ENCODE assay signal across 9 cellular contexts in genomic region chr2:160224060-160224459, GRCh38. TPM values are rescaled to one million over a fixed set of nuclear protein-coding genes. Genes with fewer than 3 reads are reported as not detected.
A peak's percentile ranks its signal among the peaks of the same experiment; 100 is the strongest.
DNase-seq lines count a peak whose midpoint lies in the region; ATAC-seq, FAIRE-seq and TF ChIP-seq lines count a peak whose summit lies in the region.
"Had no signal": no experiment of that assay in that cellular context is flagged by ENCODE, and none has a peak within 500 bp of the region (broad histone marks: within the 10 kb centered on the region; RNA-seq: fewer than 3 reads in every experiment).

No MANE protein-coding gene starts in this region.

- peaks cover 16% of the 10 kb centered on the region for H3K27me3 Mint-ChIP-seq in activated CD4-positive, alpha-beta memory T cell treated with anti-CD3 and anti-CD28 coated beads for 36 hours
- H3K27me3 Mint-ChIP-seq: naive thymus-derived CD4-positive, alpha-beta T cell had no signal

- no peaks in the 10 kb centered on the region for H4K20me1 ChIP-seq in keratinocyte (ENCODE audit: control insufficient read depth, extremely low read depth, insufficient read depth, low read length)

- peak overlapping the region; percentile 77 for H3K4me2 ChIP-seq in keratinocyte (ENCODE audit: control insufficient read depth, extremely low read depth, insufficient read depth, low read depth, low read length)

- H3K4me3 ChIP-seq in keratinocyte (ENCODE audit: control insufficient read depth in 2 of 3, extremely low read depth in 1 of 3, insufficient read depth in 2 of 3, low read depth in 1 of 3, low read length in 3 of 3) (peak overlapping the region in 1 of 3 experiments; percentile 29), sigmoid colon (no peak overlapping the region), aorta (ENCODE audit: low read length in 2 of 2) (no peak overlapping the region)

- H3K9ac ChIP-seq in keratinocyte (ENCODE audit: control insufficient read depth, extremely low read depth, insufficient read depth, low read length), result peak overlapping the region; percentile 74

- 46 to 52% methylated on average over 3 of the region's 3 CpGs for WGBS in sigmoid colon, 2 donors
- 57 to 58% methylated on average over 3 of the region's 3 CpGs for WGBS in aorta, 2 donors

- FAIRE-seq in keratinocyte (lab: Jason Lieb, UNC), result peak; percentile 79

- peaks cover 64% of the 10 kb centered on the region for H3K4me1 Mint-ChIP-seq in activated CD4-positive, alpha-beta memory T cell treated with anti-CD3 and anti-CD28 coated beads for 36 hours (ENCODE audit: low read depth)

- H3K4me1 ChIP-seq in keratinocyte (ENCODE audit: control insufficient read depth, extremely low read depth, insufficient read depth, low read length) (peaks cover 98% of the 10 kb centered on the region), sigmoid colon (peaks cover 0 to 28% (median 13%) of the 10 kb centered on the region in 4 donors), aorta (ENCODE audit: control insufficient read depth in 1 of 2, insufficient read depth in 2 of 2, low read length in 2 of 2) (peaks cover 0 to 4% of the 10 kb centered on the region in 2 donors)

- ATAC-seq in GM19438 (IDR thresholded peaks at IDR 0.05; ENCODE audit: low read depth, unreplicated experiment) (peak; percentile 89), HG03342 (IDR thresholded peaks at IDR 0.05; ENCODE audit: unreplicated experiment) (peak; percentile 95), aorta (ENCODE audit: low FRiP score) (no peak)
- ATAC-seq: naive thymus-derived CD4-positive, alpha-beta T cell had no signal

- POLR2A ChIA-PET in activated CD4-positive, alpha-beta memory T cell treated with anti-CD3 and anti-CD28 coated beads for 36 hours (lab: Charles Lee), result interaction anchor here (0.7 kb wide), 2 partner anchors 43 to 76 kb away, joined by 3 to 4 read pairs; no protein-coding TSS in a partner anchor

- no peaks in the 10 kb centered on the region for H3K79me2 ChIP-seq in keratinocyte (ENCODE audit: control insufficient read depth, insufficient read depth, low read length)

- H3K36me3 Mint-ChIP-seq in activated CD4-positive, alpha-beta memory T cell treated with anti-CD3 and anti-CD28 coated beads for 36 hours, result no peaks in the 10 kb centered on the region
- H3K36me3 Mint-ChIP-seq: naive thymus-derived CD4-positive, alpha-beta T cell had no signal

- intact Hi-C loops in activated CD4-positive, alpha-beta memory T cell treated with anti-CD3 and anti-CD28 coated beads for 36 hours (cut with micrococcal nuclease), result loop anchor here (1.0 to 10.0 kb wide), 13 partner anchors 42 to 943 kb away; no protein-coding TSS in a partner anchor
- intact Hi-C loops in sigmoid colon (cut with DNase I), result no loop called here
- intact Hi-C loops in aorta (cut with DNase I), result no loop called here

- H3K9me1 ChIP-seq in keratinocyte (ENCODE audit: control insufficient read depth, extremely low read depth, insufficient read depth, low read length), result no peaks in the 10 kb centered on the region

- peak overlapping the region; percentile 73 for H3K27ac Mint-ChIP-seq in activated CD4-positive, alpha-beta memory T cell treated with anti-CD3 and anti-CD28 coated beads for 36 hours

- TF ChIP-seq CTCF in keratinocyte (optimal IDR thresholded peaks at IDR 0.05 in 1 of 3, IDR thresholded peaks at IDR 0.05 in 1 of 3, conservative IDR thresholded peaks at IDR 0.05 in 1 of 3; ENCODE audit: extremely low read depth in 1 of 3, insufficient read depth in 2 of 3, low read length in 3 of 3) (no peak), sigmoid colon (IDR thresholded peaks at IDR 0.05) (no peak)

- TF ChIP-seq POLR2A in sigmoid colon (IDR thresholded peaks at IDR 0.05), result no peak

- no peaks in the 10 kb centered on the region for H3K9me3 Mint-ChIP-seq in activated CD4-positive, alpha-beta memory T cell treated with anti-CD3 and anti-CD28 coated beads for 36 hours
- H3K9me3 Mint-ChIP-seq: naive thymus-derived CD4-positive, alpha-beta T cell had no signal

- no peaks in the 10 kb centered on the region for H3K9me3 ChIP-seq in keratinocyte (ENCODE audit: control insufficient read depth, low read depth, low read length)
- no peaks in the 10 kb centered on the region for H3K9me3 ChIP-seq in sigmoid colon
- no peaks in the 10 kb centered on the region for H3K9me3 ChIP-seq in aorta (ENCODE audit: control insufficient read depth, low read length)

- DNase-seq in DMS53 treated with DMSO at 0.1 percent for 48 hours (lab: John Stamatoyannopoulos, UW; ENCODE audit: unreplicated experiment), result peak; percentile 97
- peak; percentile 54 for DNase-seq in activated CD4-positive, alpha-beta memory T cell treated with anti-CD3 and anti-CD28 coated beads for 36 hours
- peak; percentile 89 for DNase-seq in keratinocyte (ENCODE audit: low read depth, low spot score)
- DNase-seq in sigmoid colon, result no peak
- no peak for DNase-seq in aorta
- no peak for DNase-seq in RPMI8226

- TF ChIP-seq EP300 in sigmoid colon (IDR thresholded peaks at IDR 0.05), result no peak

- H3K36me3 ChIP-seq in keratinocyte (ENCODE audit: control insufficient read depth in 2 of 2, extremely low read depth in 1 of 2, insufficient read depth in 2 of 2, low read length in 2 of 2) (no peaks in the 10 kb centered on the region), sigmoid colon (no peaks in the 10 kb centered on the region), aorta (ENCODE audit: control insufficient read depth in 1 of 2, insufficient read depth in 2 of 2, low read length in 1 of 2) (no peaks in the 10 kb centered on the region)

- H3K27me3 ChIP-seq in keratinocyte (ENCODE audit: control insufficient read depth, extremely low read depth, insufficient read depth, low read length) (no peaks in the 10 kb centered on the region), sigmoid colon (no peaks in the 10 kb centered on the region), aorta (ENCODE audit: control insufficient read depth in 1 of 2, insufficient read depth in 2 of 2, low read length in 1 of 2) (no peaks in the 10 kb centered on the region)

- dilution Hi-C loops in keratinocyte (cut with MboI; ENCODE audit: extremely low pct_ligation_motif_present, low sequenced_read_pairs), result no loop called here

- peak overlapping the region; percentile 95 for H3K27ac ChIP-seq in keratinocyte (ENCODE audit: control insufficient read depth, insufficient read depth, low read length)
- H3K27ac ChIP-seq in sigmoid colon, result peak overlapping the region in 1 of 4 donors; percentile 19
- H3K27ac ChIP-seq in aorta (ENCODE audit: low read depth in 1 of 2, low read length in 2 of 2), result no peak overlapping the region

- CTCF ChIA-PET in activated CD4-positive, alpha-beta memory T cell treated with anti-CD3 and anti-CD28 coated beads for 36 hours (lab: Charles Lee), result interaction anchor here (0.6 to 1.6 kb wide), 4 partner anchors 28 to 205 kb away, joined by 3 to 5 read pairs (median 4); no protein-coding TSS in a partner anchor

- H2AFZ ChIP-seq in keratinocyte (ENCODE audit: control insufficient read depth, low read length), result no peak overlapping the region

- H3K4me3 Mint-ChIP-seq in activated CD4-positive, alpha-beta memory T cell treated with anti-CD3 and anti-CD28 coated beads for 36 hours, result peak overlapping the region; percentile 45

RNA-seq across cellular contexts. Expression of gene ITGB6, which starts 24.0 kb away (rescaled TPM):
- total RNA-seq in activated CD4-positive, alpha-beta memory T cell treated with anti-CD3 and anti-CD28 coated beads for 36 hours, result not detected
- polyA plus RNA-seq in keratinocyte (174 to 197 TPM (median 183 TPM) in 3 replicates), sigmoid colon (1 to 10 TPM; 1.8 to 5.1 (median 2.5) TPM), aorta (under 1 TPM in 1 of 2 donors, not detected in 1; 0.88 TPM)
- 7.3 TPM for polyA plus RNA-seq in keratinocyte (2011; ENCODE audit: low read depth)
- polyA plus RNA-seq in keratinocyte (2011; cell fraction: cytosol; rRNA removed), result 39.0 and 68.3 TPM in 2 replicates
- polyA plus RNA-seq in keratinocyte (2011; cell fraction: nucleus; rRNA removed), result 324 and 400 TPM in 2 replicates
- polyA plus RNA-seq in keratinocyte (2012; ENCODE audit: low replicate concordance), result 15.1 and 117 TPM in 2 replicates
- 102 to 255 TPM (median 248 TPM) in 3 replicates for polyA minus RNA-seq in keratinocyte
- polyA minus RNA-seq in keratinocyte (2011; cell fraction: cytosol; rRNA and poly(A)+ RNA removed), result 108 TPM
- polyA minus RNA-seq in keratinocyte (2011; cell fraction: nucleus; rRNA and poly(A)+ RNA removed), result 418 and 705 TPM in 2 replicates
- total RNA-seq in sigmoid colon (not detected), aorta (under 1 TPM in 1 of 2 donors, not detected in 1; 0.18 TPM)
- total RNA-seq: naive thymus-derived CD4-positive, alpha-beta T cell had no signal
- polyA plus RNA-seq: naive thymus-derived CD4-positive, alpha-beta T cell had no signal

Comparison
In these comparisons a context has a peak if more than half of its experiments do, and no peak if none do; other contexts are left out.
1. DNase-seq: peak in DMS53 treated with DMSO at 0.1 percent for 48 hours (single experiment), activated CD4-positive, alpha-beta memory T cell treated with anti-CD3 and anti-CD28 coated beads for 36 hours (single experiment) and keratinocyte (single experiment); none in sigmoid colon (single experiment), aorta (0 of 2) and RPMI8226 (single experiment).